ENCODE assay signal across 15 cellular contexts in genomic region chr3:98531622-98532274, GRCh38. TPM values are rescaled to one million over a fixed set of nuclear protein-coding genes. Genes with fewer than 3 reads are reported as not detected.
DNase-seq lines count a peak whose midpoint lies in the region; ATAC-seq and TF ChIP-seq lines count a peak whose summit lies in the region.
"Had no signal": no experiment of that assay in that cellular context is flagged by ENCODE, and none has a peak within 500 bp of the region (broad histone marks: within the 10 kb centered on the region; RNA-seq: fewer than 3 reads in every experiment).

GPR15 (plus strand) TSS chr3:98531978; CDS start chr3:98532034, 56 bp downstream.

- intact Hi-C loops in vagina (cut with DNase I) = no loop called here

- H3K27me3 Mint-ChIP-seq in activated naive CD8-positive, alpha-beta T cell treated with anti-CD3 and anti-CD28 coated beads, Interleukin-2, amount 10 ng/mL, durations not matched to agents 7 days and 5 days = no peaks in the 10 kb centered on the region

- peak within 1 kb of the TSS; percentile 78 for H3K4me3 ChIP-seq in GM12864 (ENCODE audit: low read depth, low read length)
- peak within 1 kb of the TSS in 1 of 2 donors; percentile 19 for H3K4me3 ChIP-seq in vagina
- H3K4me3 ChIP-seq: lower lobe of right lung had no signal

- no peaks in the 10 kb centered on the region for H3K4me1 ChIP-seq in vagina
- H3K4me1 ChIP-seq: lower lobe of right lung had no signal

- peak within 1 kb of the TSS; percentile 66 for H3K27ac Mint-ChIP-seq in activated naive CD8-positive, alpha-beta T cell treated with anti-CD3 and anti-CD28 coated beads, Interleukin-2, amount 10 ng/mL, durations not matched to agents 7 days and 5 days
- H3K27ac Mint-ChIP-seq: activated naive CD4-positive, alpha-beta T cell treated with anti-CD3 and anti-CD28 coated beads for 36 hours; type B pancreatic cell had no signal

- H3K9me3 Mint-ChIP-seq in activated naive CD8-positive, alpha-beta T cell treated with anti-CD3 and anti-CD28 coated beads, Interleukin-2, amount 10 ng/mL, durations not matched to agents 7 days and 5 days = peaks cover 2% of the 10 kb centered on the region
- H3K9me3 Mint-ChIP-seq: activated naive CD4-positive, alpha-beta T cell treated with anti-CD3 and anti-CD28 coated beads for 36 hours; type B pancreatic cell had no signal

- no peaks in the 10 kb centered on the region for H3K27me3 ChIP-seq in vagina

- TF ChIP-seq CTCF in GM12864 (IDR thresholded peaks at IDR 0.05; ENCODE audit: low read depth, low read length, missing control alignments) (no peak), vagina (IDR thresholded peaks at IDR 0.05) (no peak)

- ATAC-seq in GM19351 (IDR thresholded peaks at IDR 0.05; ENCODE audit: unreplicated experiment) = peak; percentile 29
- ATAC-seq in HG03095 (IDR thresholded peaks at IDR 0.05; ENCODE audit: unreplicated experiment) = peak; percentile 23
- ATAC-seq in activated naive CD8-positive, alpha-beta T cell treated with anti-CD3 and anti-CD28 coated beads, Interleukin-2, amount 10 ng/mL, durations not matched to agents 7 days and 5 days (ENCODE audit: low read depth) = peak; percentile 35
- no peak for ATAC-seq in HG03469 (IDR thresholded peaks at IDR 0.05; ENCODE audit: unreplicated experiment)
- ATAC-seq: esophagus mucosa, lower lobe of right lung had no signal

- peak; percentile 79 for DNase-seq in GM12864 (ENCODE audit: low read depth)
- DNase-seq in activated naive CD8-positive, alpha-beta T cell treated with anti-CD3 and anti-CD28 coated beads, Interleukin-2, amount 10 ng/mL, durations not matched to agents 7 days and 5 days = no peak
- no peak for DNase-seq in effector CD4-positive, alpha-beta T cell
- no peak for DNase-seq in vagina (ENCODE audit: extremely low spot score in 2 of 2)
- DNase-seq in NK-92 (lab: John Stamatoyannopoulos, UW; ENCODE audit: unreplicated experiment) = no peak
- DNase-seq: activated naive CD4-positive, alpha-beta T cell treated with anti-CD3 and anti-CD28 coated beads for 36 hours; lower lobe of right lung; NCI-H187 treated with DMSO at 0.1 percent for 48 hours; stimulated activated CD4-positive, alpha-beta T cell treated with anti-CD3 and anti-CD28 coated beads, Interleukin-15, amount 100 ng/mL, for 24 hours had no signal

- peaks cover 38% of the 10 kb centered on the region for H3K36me3 Mint-ChIP-seq in activated naive CD8-positive, alpha-beta T cell treated with anti-CD3 and anti-CD28 coated beads, Interleukin-2, amount 10 ng/mL, durations not matched to agents 7 days and 5 days
- H3K36me3 Mint-ChIP-seq: type B pancreatic cell had no signal

- H3K4me1 Mint-ChIP-seq in activated naive CD8-positive, alpha-beta T cell treated with anti-CD3 and anti-CD28 coated beads, Interleukin-2, amount 10 ng/mL, durations not matched to agents 7 days and 5 days = peaks cover 36% of the 10 kb centered on the region

- H3K9me3 ChIP-seq in vagina = no peaks in the 10 kb centered on the region
- H3K9me3 ChIP-seq: lower lobe of right lung had no signal

- POLR2A ChIA-PET in activated naive CD8-positive, alpha-beta T cell treated with anti-CD3 and anti-CD28 coated beads, Interleukin-2, amount 10 ng/mL, durations not matched to agents 7 days and 5 days (lab: Charles Lee) = interaction anchor here (1.1 to 2.9 kb wide), 7 partner anchors 9 to 62 kb away, joined by 3 to 21 read pairs (median 6); partner anchors contain the start of genes CLDND1 and CPOX

- peak within 1 kb of the TSS; percentile 61 for H3K4me3 Mint-ChIP-seq in activated naive CD8-positive, alpha-beta T cell treated with anti-CD3 and anti-CD28 coated beads, Interleukin-2, amount 10 ng/mL, durations not matched to agents 7 days and 5 days
- H3K4me3 Mint-ChIP-seq: activated naive CD4-positive, alpha-beta T cell treated with anti-CD3 and anti-CD28 coated beads for 36 hours; type B pancreatic cell had no signal

- H3K36me3 ChIP-seq in vagina = no peaks in the 10 kb centered on the region
- H3K36me3 ChIP-seq: lower lobe of right lung had no signal

- TF ChIP-seq POLR2A in vagina (IDR thresholded peaks at IDR 0.05) = no peak

- H3K27ac ChIP-seq in vagina = no peak within 1 kb of the TSS
- H3K27ac ChIP-seq: lower lobe of right lung had no signal

RNA-seq across cellular contexts. Expression of gene GPR15, which starts in this region (rescaled TPM):
- total RNA-seq in activated naive CD8-positive, alpha-beta T cell treated with anti-CD3 and anti-CD28 coated beads, Interleukin-2, amount 10 ng/mL, durations not matched to agents 7 days and 5 days = 10 to 100 TPM; 40.6 to 44.1 TPM
- 1.2 TPM for total RNA-seq in vagina
- total RNA-seq: SK-MEL-5 had no signal

Comparison
In these comparisons a context has a peak if more than half of its experiments do, and no peak if none do; other contexts are left out.
1. RNA of gene GPR15 (total RNA-seq): 40.6 to 44.1 TPM in activated naive CD8-positive, alpha-beta T cell treated with anti-CD3 and anti-CD28 coated beads, Interleukin-2, amount 10 ng/mL, durations not matched to agents 7 days and 5 days; 1.2 TPM in vagina (single experiment); every median in the first group is over 10 times any median in the second.